ENCODE assay signal across 8 cellular contexts in the genomic region with DNA sequence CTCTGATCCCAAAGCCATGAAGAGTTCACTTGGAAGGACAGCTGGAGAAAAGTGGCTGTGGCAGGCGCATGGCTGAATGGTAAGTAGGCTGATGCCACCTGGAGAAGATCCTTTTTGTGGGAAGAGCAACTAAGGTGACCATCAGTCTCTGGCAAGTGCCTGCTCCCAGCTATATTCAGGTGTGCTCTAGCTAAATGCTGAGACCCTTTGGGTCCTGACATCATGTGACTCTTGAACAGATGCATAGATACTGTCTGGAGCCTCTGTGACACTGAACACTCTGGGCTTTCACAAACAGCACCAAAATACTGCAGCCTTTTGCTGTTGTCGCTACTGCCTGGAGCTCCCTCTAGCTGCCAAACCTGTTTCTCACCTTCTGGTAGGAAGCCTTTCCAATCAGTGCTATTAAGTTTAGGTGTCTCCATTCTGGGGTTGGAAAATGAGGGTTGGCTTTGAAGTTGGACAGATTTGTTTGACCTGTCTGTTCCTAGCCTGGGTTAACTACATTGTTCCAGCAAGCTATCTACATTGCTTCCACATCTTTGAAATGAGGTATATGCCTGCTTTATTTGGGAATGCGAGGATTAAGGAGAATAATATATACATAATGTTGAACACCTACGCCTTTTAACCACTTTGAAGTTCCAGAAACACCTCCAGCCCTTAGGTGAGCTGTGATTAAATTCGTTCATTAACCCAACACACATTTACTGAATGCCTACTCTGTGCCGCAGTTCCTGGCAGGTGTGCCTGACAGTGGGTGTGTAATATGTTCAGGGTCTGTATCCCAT. TPM values are rescaled to one million over a fixed set of nuclear protein-coding genes. Genes with fewer than 3 reads are reported as not detected.
A peak's percentile ranks its signal among the peaks of the same experiment; 100 is the strongest.
DNase-seq lines count a peak whose midpoint lies in the region; ATAC-seq and TF ChIP-seq lines count a peak whose summit lies in the region.

No MANE protein-coding gene starts in this region.

- peak; percentile 77 for TF ChIP-seq CTCF in PC-9 (conservative IDR thresholded peaks at IDR 0.05)

- POLR2A ChIA-PET in PC-9 (lab: Charles Lee; ENCODE audit: unreplicated experiment) = no interaction called here

- ATAC-seq in HG02571 (IDR thresholded peaks at IDR 0.05; ENCODE audit: unreplicated experiment) (no peak), GM19035 (IDR thresholded peaks at IDR 0.05; ENCODE audit: unreplicated experiment) (no peak)

- no peaks in the 10 kb centered on the region for H4K20me1 ChIP-seq in PC-9 (ENCODE audit: insufficient read depth)

- peaks cover 15% of the 10 kb centered on the region; the same call in 1 of the 2 replicates for H3F3A ChIP-seq in PC-9 (ENCODE audit: insufficient read depth, low read depth)

- H3K4me2 ChIP-seq in PC-9 = no peak overlapping the region

- H3K4me1 ChIP-seq in PC-9 (replicated peaks; ENCODE audit: insufficient read depth) = peaks cover 3% of the 10 kb centered on the region
- peaks cover 10% of the 10 kb centered on the region for H3K4me1 ChIP-seq in adipocyte (ENCODE audit: control insufficient read depth, insufficient read depth, low read length)

- no TSS peak for BruUV-seq in PC-9 (replicated peaks; lab: Mats Ljungman, UMichigan)

- no peaks in the 10 kb centered on the region for H3K36me3 ChIP-seq in PC-9 (ENCODE audit: low read depth)
- H3K36me3 ChIP-seq in adipocyte (ENCODE audit: control insufficient read depth, insufficient read depth, low read length, severe bottlenecking) = no peaks in the 10 kb centered on the region

- H3K27me3 ChIP-seq in PC-9 (ENCODE audit: insufficient read depth, low read depth) = peaks cover 14% of the 10 kb centered on the region
- H3K27me3 ChIP-seq in adipocyte (replicated peaks; ENCODE audit: control insufficient read depth, insufficient read depth, low read length) = peaks cover 87% of the 10 kb centered on the region

- intact Hi-C loops in PC-9 (cut with micrococcal nuclease; ENCODE audit: unreplicated experiment) = no loop called here

- no peak overlapping the region for H3K27ac ChIP-seq in PC-9

- no peaks in the 10 kb centered on the region for H3K9me3 ChIP-seq in PC-9 (ENCODE audit: insufficient read depth, low read depth)
- peaks cover 3% of the 10 kb centered on the region for H3K9me3 ChIP-seq in adipocyte (ENCODE audit: control insufficient read depth, low read length)

- DNase-seq in DMS79 (lab: John Stamatoyannopoulos, UW) (peak; percentile 10), HuH-7.5 (ENCODE audit: low spot score) (peak; percentile 70), PC-9 (peak; percentile 30 to 73), adipocyte (ENCODE audit: low read depth) (peak; percentile 43), left kidney (ENCODE audit: low read depth, low spot score) (peak; percentile 52), GOT3 (lab: John Stamatoyannopoulos, UW) (no peak)

- no peak overlapping the region for H2AFZ ChIP-seq in PC-9

- H3K9ac ChIP-seq in adipocyte (ENCODE audit: low read length) = no peak overlapping the region

- H3K4me3 ChIP-seq in PC-9 (no peak overlapping the region), adipocyte (ENCODE audit: low read length) (no peak overlapping the region)

- no peaks in the 10 kb centered on the region for H3K79me2 ChIP-seq in PC-9 (ENCODE audit: low read depth)

- CTCF ChIA-PET in PC-9 (lab: Charles Lee) = interaction anchor here (0.6 kb wide), 1 partner anchor 12 kb away, joined by 5 read pairs; no protein-coding TSS in a partner anchor

- no peaks in the 10 kb centered on the region for H3K9me2 ChIP-seq in PC-9 (ENCODE audit: insufficient read depth)

RNA-seq across cellular contexts. Expression of a gene that starts 3.1 kb away (rescaled TPM):
- not detected in 2 replicates for total RNA-seq in PC-9 (2021)

RNA-seq across cellular contexts. Expression of a gene that starts 6.0 kb away (rescaled TPM):
- 16.4 and 25.8 TPM in 2 replicates for total RNA-seq in PC-9 (2021)

RNA-seq across cellular contexts. Expression of a gene that starts 56.1 kb away (rescaled TPM):
- total RNA-seq in PC-9 (2021) = 295 and 319 TPM in 2 replicates

RNA-seq across cellular contexts. Expression of a gene that starts 57.2 kb away (rescaled TPM):
- 8.9 and 9.4 TPM in 2 replicates for total RNA-seq in PC-9 (2021)
